In the genomic region with DNA sequence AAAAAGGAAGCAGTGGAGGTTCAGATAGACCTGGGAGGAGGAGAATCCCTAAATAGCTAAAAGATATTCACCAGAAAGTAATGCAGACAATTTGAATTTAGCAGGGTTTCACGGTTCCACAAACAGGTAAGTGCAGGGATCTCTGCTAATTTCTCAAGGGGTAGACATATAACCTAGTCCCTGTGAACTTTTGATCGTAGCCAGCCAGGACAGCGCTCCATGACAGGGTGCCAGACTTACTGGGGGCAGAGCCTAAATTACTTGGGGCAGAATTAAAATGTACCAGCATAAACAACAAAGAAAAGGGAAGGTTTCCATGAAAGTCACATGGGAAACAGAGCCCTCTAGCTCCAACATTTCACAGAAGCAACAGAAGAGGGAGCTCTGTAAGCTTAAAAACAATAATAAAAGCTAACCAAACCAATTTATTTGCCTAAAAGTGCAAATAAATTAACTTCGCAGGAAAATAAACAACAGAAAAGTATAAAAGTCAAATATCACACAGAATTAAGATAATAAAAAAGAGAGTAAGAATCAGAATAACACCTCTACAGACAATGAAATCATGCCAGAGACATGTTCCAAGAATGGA, we compare ENCODE assay signal across 8 cellular contexts.
DNase-seq lines count a peak whose midpoint lies in the region; ATAC-seq lines count a peak whose summit lies in the region.

No MANE protein-coding gene starts in this region.

- DNase-seq in NCI-H1105 treated with DMSO at 0.1 percent for 48 hours (lab: John Stamatoyannopoulos, UW) (peak; percentile 10), NCI-H1105 (lab: John Stamatoyannopoulos, UW) (no peak), NT2/D1 (ENCODE audit: low read depth, low spot score) (peak; percentile 32), fibroblast of peridontal ligament (ENCODE audit: extremely low read depth) (peak; percentile 71), sciatic nerve (ENCODE audit: low spot score) (no peak), mesenteric fat pad (ENCODE audit: low spot score) (no peak)
- DNase-seq in activated naive CD4-positive, alpha-beta T cell treated with anti-CD3 and anti-CD28 coated beads for 36 hours: no peak

- no peaks in the 10 kb centered on the region for H3K36me3 Mint-ChIP-seq in activated naive CD4-positive, alpha-beta T cell treated with anti-CD3 and anti-CD28 coated beads for 36 hours (ENCODE audit: low read depth)

- no peaks in the 10 kb centered on the region for H3K4me1 Mint-ChIP-seq in activated naive CD4-positive, alpha-beta T cell treated with anti-CD3 and anti-CD28 coated beads for 36 hours (ENCODE audit: low read depth)

- intact Hi-C loops in sciatic nerve (cut with DNase I): no loop called here
- intact Hi-C loops in activated naive CD4-positive, alpha-beta T cell treated with anti-CD3 and anti-CD28 coated beads for 36 hours (cut with micrococcal nuclease): loop anchor here (1.0 to 10.0 kb wide), 4 partner anchors 198 to 466 kb away; no protein-coding TSS in a partner anchor

- CTCF ChIA-PET in activated naive CD4-positive, alpha-beta T cell treated with anti-CD3 and anti-CD28 coated beads for 36 hours (lab: Charles Lee): interaction anchor here (0.7 to 1.4 kb wide), 2 partner anchors 197 to 466 kb away, joined by 3 read pairs; no protein-coding TSS in a partner anchor

- no peaks in the 10 kb centered on the region for H3K9me3 ChIP-seq in NT2/D1 (ENCODE audit: insufficient read depth, low read length)

- H3K27me3 ChIP-seq in NT2/D1 (ENCODE audit: insufficient read depth, insufficient read length): no peaks in the 10 kb centered on the region

- H3K36me3 ChIP-seq in NT2/D1 (ENCODE audit: insufficient read depth, insufficient read length, low read length): no peaks in the 10 kb centered on the region

- no peaks in the 10 kb centered on the region for H3K9me3 Mint-ChIP-seq in activated naive CD4-positive, alpha-beta T cell treated with anti-CD3 and anti-CD28 coated beads for 36 hours

- no peak overlapping the region for H3K4me3 ChIP-seq in NT2/D1 (ENCODE audit: insufficient read length, low read depth)

- H3K4me3 Mint-ChIP-seq in activated naive CD4-positive, alpha-beta T cell treated with anti-CD3 and anti-CD28 coated beads for 36 hours: no peak overlapping the region

- peaks cover 8% of the 10 kb centered on the region for H3K27me3 Mint-ChIP-seq in activated naive CD4-positive, alpha-beta T cell treated with anti-CD3 and anti-CD28 coated beads for 36 hours (ENCODE audit: low read depth)

- ATAC-seq in sciatic nerve (peak; percentile 39), HG02678 (IDR thresholded peaks at IDR 0.05; ENCODE audit: unreplicated experiment) (no peak)

- no peak overlapping the region for H3K9ac ChIP-seq in NT2/D1 (ENCODE audit: insufficient read length, low read depth)

- no peak overlapping the region for H3K27ac Mint-ChIP-seq in activated naive CD4-positive, alpha-beta T cell treated with anti-CD3 and anti-CD28 coated beads for 36 hours

- H3K4me1 ChIP-seq in NT2/D1 (ENCODE audit: insufficient read depth, insufficient read length): no peaks in the 10 kb centered on the region

Comparison
In these comparisons a context has a peak if more than half of its experiments do, and no peak if none do; other contexts are left out.
1. DNase-seq: peak in NCI-H1105 treated with DMSO at 0.1 percent for 48 hours (single experiment), NT2/D1 (single experiment) and fibroblast of peridontal ligament (single experiment); none in NCI-H1105 (single experiment), sciatic nerve (single experiment), activated naive CD4-positive, alpha-beta T cell treated with anti-CD3 and anti-CD28 coated beads for 36 hours (single experiment) and mesenteric fat pad (single experiment).